Comparison of ENCODE assay signal across 8 cellular contexts in the genomic region with DNA sequence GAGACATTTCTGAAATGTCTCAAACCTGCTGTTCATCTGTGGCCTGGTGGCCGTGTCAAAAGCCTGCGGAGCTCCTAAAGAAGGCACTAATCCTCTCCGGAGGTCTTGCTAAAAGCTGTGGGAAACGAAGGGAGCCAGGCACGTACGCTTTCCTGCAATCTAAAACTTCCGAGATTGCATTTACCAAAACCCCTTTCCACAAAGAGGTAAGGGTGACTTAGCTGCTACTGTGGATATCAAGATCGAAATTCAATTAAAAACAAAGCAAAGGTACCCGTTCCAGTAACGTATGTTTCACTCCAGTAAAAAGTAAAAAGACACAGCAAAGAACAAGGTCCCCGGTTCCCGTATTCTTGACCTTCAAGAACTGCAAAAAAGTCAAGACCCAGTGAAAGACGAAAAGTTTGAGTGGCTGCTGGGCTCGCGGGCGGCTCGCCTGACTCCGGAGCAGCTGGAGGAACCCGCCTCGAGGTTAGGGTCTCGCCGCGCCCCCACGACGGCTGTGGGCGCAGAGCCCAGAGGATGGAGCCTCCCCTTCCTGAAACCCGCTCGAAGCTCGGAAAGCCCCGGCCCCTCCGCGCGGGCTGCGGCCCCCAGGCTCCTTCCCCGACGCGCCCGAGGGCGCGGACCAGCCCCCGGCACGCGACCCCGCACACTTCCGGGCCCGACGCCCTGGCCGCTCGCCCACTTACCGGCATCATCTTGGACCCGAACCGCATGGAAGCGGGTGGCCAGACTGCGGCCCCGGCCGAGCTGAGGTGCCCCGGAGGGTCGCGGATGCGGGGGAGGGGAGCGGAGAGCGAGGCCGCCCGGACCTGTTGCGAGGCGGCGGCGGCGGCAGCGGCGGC. TPM values are rescaled to one million over a fixed set of nuclear protein-coding genes. Genes with fewer than 3 reads are reported as not detected.
DNase-seq lines count a peak whose midpoint lies in the region; ATAC-seq lines count a peak whose summit lies in the region.

No MANE protein-coding gene starts in this region.

- DNase-seq in NCI-H1417 (lab: John Stamatoyannopoulos, UW), result peak; percentile 18 to 92 (median 84)
- no peak for DNase-seq in NCI-H1417 treated with DMSO at 0.1 percent for 48 hours (lab: John Stamatoyannopoulos, UW)
- peak; percentile 57 for DNase-seq in NCI-H2227 treated with DMSO at 0.1 percent for 48 hours (lab: John Stamatoyannopoulos, UW)
- DNase-seq in activated CD8-positive, alpha-beta memory T cell treated with anti-CD3 and anti-CD28 coated beads for 24 hours, result peak; percentile 82
- peak; percentile 45 for DNase-seq in mucosa of gallbladder (ENCODE audit: low spot score)
- peak; percentile 21 for DNase-seq in stimulated activated CD8-positive, alpha-beta memory T cell treated with anti-CD3 and anti-CD28 coated beads, Interleukin-7, amount 100 ng/mL, for 24 hours (ENCODE audit: low read depth)

- H3K36me3 ChIP-seq in endocrine pancreas (ENCODE audit: control insufficient read depth, insufficient read depth, low read length), result no peaks in the 10 kb centered on the region

- H3K27me3 ChIP-seq in endocrine pancreas (ENCODE audit: control insufficient read depth, insufficient read depth, low read length), result no peaks in the 10 kb centered on the region

- H3K9me3 ChIP-seq in endocrine pancreas (ENCODE audit: control insufficient read depth, low read length), result no peaks in the 10 kb centered on the region

- H3K4me1 ChIP-seq in endocrine pancreas (ENCODE audit: control insufficient read depth, insufficient read depth, low read length), result peaks cover 6% of the 10 kb centered on the region

- H3K4me3 ChIP-seq in endocrine pancreas (ENCODE audit: control insufficient read depth, insufficient read depth, low read length), result peak overlapping the region; percentile 84

- H3K9ac ChIP-seq in endocrine pancreas (ENCODE audit: control insufficient read depth, insufficient read depth, low read length), result peak overlapping the region; percentile 27

- peak; percentile 17 for ATAC-seq in HG02884 (IDR thresholded peaks at IDR 0.05; ENCODE audit: unreplicated experiment)

RNA-seq across cellular contexts. Expression of gene TP53BP2, which starts 0.6 kb away (rescaled TPM):
- 48.7 TPM for total RNA-seq in mucosa of gallbladder
